ENCODE assay signal across 26 cellular contexts in genomic region chr3:136239094-136239493, GRCh38.
"Had no signal": no experiment of that assay in that cellular context is flagged by ENCODE, and none has a peak within 500 bp of the region (broad histone marks: within the 10 kb centered on the region; RNA-seq: fewer than 3 reads in every experiment).

No MANE protein-coding gene starts in this region.

- H3K4me1 ChIP-seq: colonic mucosa, esophagus squamous epithelium, heart left ventricle, suprapubic skin, tibial nerve had no signal

- H3K9me3 ChIP-seq: colonic mucosa, esophagus squamous epithelium, heart left ventricle, stomach, suprapubic skin, tibial nerve had no signal

- H3K4me2 ChIP-seq: smooth muscle cell had no signal

- FAIRE-seq: bronchial epithelial cell, islet of Langerhans had no signal

- DNase-seq: activated CD4-positive, alpha-beta memory T cell treated with anti-CD3 and anti-CD28 coated beads, Interleukin-2, amount 10 ng/mL, durations not matched to agents 7 days and 5 days; activated CD4-positive, alpha-beta T cell treated with anti-CD3 and anti-CD28 coated beads, Interleukin-2, amount 10 ng/mL, durations not matched to agents 24 days and 14 days; activated effector memory CD4-positive, alpha-beta T cell treated with Interleukin-2 at 50 U/mL for 16 hours; activated naive CD4-positive, alpha-beta T cell treated with anti-CD3 and anti-CD28 coated beads for 36 hours; activated naive CD8-positive, alpha-beta T cell treated with anti-CD3 and anti-CD28 coated beads, Interleukin-2, amount 10 ng/mL, durations not matched to agents 7 days and 5 days; activated T-cell treated with anti-CD3 and anti-CD28 coated beads, Interleukin-2, amount 50 U/mL, for 72 hours; amygdala; colonic mucosa; dorsolateral prefrontal cortex; effector memory CD8-positive, alpha-beta T cell; esophagus squamous epithelium; heart left ventricle; left ventricle myocardium superior; naive B cell; occipital lobe; stimulated activated CD4-positive, alpha-beta T cell treated with anti-CD3 and anti-CD28 coated beads, Interleukin-15, amount 100 ng/mL, for 24 hours; stomach; T-helper 1 cell; T-helper 9 cell had no signal

- H3K27ac ChIP-seq: colonic mucosa, dorsolateral prefrontal cortex, esophagus squamous epithelium, heart left ventricle, stomach, suprapubic skin, tibial nerve had no signal

- ATAC-seq: activated T-cell treated with anti-CD3 and anti-CD28 coated beads, Interleukin-2, amount 50 U/mL, for 72 hours; effector memory CD8-positive, alpha-beta T cell; heart left ventricle; left ventricle myocardium superior; sciatic nerve; stimulated activated memory B cell treated with anti-CD40 and anti-IgM and Interleukin-4, amounts not matched to agents 10 μg/mL and 1 μg/mL and 100 μg/mL, for 72 hours had no signal

- H3K27me3 ChIP-seq: colonic mucosa, dorsolateral prefrontal cortex, esophagus squamous epithelium, stomach, suprapubic skin, tibial nerve had no signal

- H3K36me3 ChIP-seq: colonic mucosa, esophagus squamous epithelium, heart left ventricle, stomach, suprapubic skin, tibial nerve had no signal

- H3K4me3 ChIP-seq: colonic mucosa, dorsolateral prefrontal cortex, esophagus squamous epithelium, heart left ventricle, smooth muscle cell, stomach, suprapubic skin, tibial nerve had no signal
